ENCODE assay signal across 1 cellular context in genomic region chr5:109644829-109645228, GRCh38.
TF ChIP-seq lines count a peak whose summit lies in the region.

No MANE protein-coding gene starts in this region.

TF ChIP-seq in H1, 55 proteins besides CTCF, POLR2A, EP300 and RAD21:
- TF ChIP-seq JUN (IDR thresholded peaks at IDR 0.05; ENCODE audit: low read depth, low read length) (no peak), RNF2 (IDR thresholded peaks at IDR 0.05; ENCODE audit: borderline replicate concordance, low read depth, low read length, missing control alignments, poor library complexity, severe bottlenecking) (no peak), ASH2L (IDR thresholded peaks at IDR 0.05; ENCODE audit: low read length) (no peak), BCL11A (IDR thresholded peaks at IDR 0.05; ENCODE audit: low read depth in 2 of 2, low read length in 2 of 2) (no peak), RFX5 (IDR thresholded peaks at IDR 0.05; ENCODE audit: borderline replicate concordance, low read depth, low read length) (no peak), RBBP5 (IDR thresholded peaks at IDR 0.05; ENCODE audit: borderline replicate concordance, low read depth, low read length) (no peak), KDM1A (IDR thresholded peaks at IDR 0.05; ENCODE audit: borderline replicate concordance, low read length) (no peak)
